Comparison of ENCODE assay signal across 12 cellular contexts in the genomic region with DNA sequence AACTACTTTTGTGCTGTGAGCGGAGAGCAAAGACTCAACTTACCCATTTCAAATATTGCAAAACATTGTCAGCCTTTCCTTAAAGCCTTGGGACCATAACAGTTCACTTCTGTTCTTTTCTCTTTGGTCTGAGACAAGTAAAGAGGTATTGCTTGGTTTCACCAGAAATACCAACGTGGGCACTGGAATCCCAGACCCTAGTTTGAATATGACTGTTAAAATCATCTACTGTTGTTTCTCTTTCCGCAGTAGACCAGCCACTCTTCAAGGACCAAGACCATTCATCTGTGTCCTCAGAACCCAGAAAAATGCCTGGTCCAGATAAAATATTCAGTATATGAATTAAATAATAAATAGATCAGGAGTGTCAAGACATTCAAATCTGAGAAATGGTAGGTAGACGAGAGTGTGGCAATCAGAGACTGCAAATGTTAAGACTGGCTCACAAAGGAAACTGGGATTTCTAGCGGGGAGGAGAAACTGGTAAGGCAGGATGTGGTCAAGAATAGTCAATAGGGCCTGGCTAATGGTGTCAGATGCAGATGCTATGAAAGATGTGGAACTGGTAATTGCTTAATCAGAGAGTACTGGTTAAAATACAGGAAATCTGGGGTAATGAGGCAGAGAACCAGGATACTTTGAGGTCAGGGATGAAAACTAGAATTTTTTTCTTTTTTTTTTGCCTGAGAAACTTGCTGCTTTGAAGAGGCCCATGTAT.
A peak's percentile ranks its signal among the peaks of the same experiment; 100 is the strongest.
DNase-seq lines count a peak whose midpoint lies in the region; ATAC-seq, FAIRE-seq and TF ChIP-seq lines count a peak whose summit lies in the region.
"Had no signal": no experiment of that assay in that cellular context is flagged by ENCODE, and none has a peak within 500 bp of the region (broad histone marks: within the 10 kb centered on the region; RNA-seq: fewer than 3 reads in every experiment).

No MANE protein-coding gene starts in this region.

- no peak overlapping the region for H3K27ac Mint-ChIP-seq in astrocyte (ENCODE audit: unreplicated experiment)
- H3K27ac Mint-ChIP-seq in T-cell, result peak overlapping the region in 1 of 2 donors; percentile 72
- no peak overlapping the region for H3K27ac Mint-ChIP-seq in mesothelial cell of epicardium

- H3K4me2 ChIP-seq in astrocyte (ENCODE audit: low read length), result no peak overlapping the region

- H3K4me3 Mint-ChIP-seq in astrocyte (ENCODE audit: unreplicated experiment) (no peak overlapping the region), T-cell (no peak overlapping the region), mesothelial cell of epicardium (no peak overlapping the region)

- H3K27me3 ChIP-seq in astrocyte (ENCODE audit: insufficient read depth, low read length), result no peaks in the 10 kb centered on the region
- H3K27me3 ChIP-seq: ovary had no signal

- POLR2A ChIA-PET in T-cell (lab: Charles Lee), result no interaction called here

- H3K9me3 ChIP-seq in astrocyte (ENCODE audit: insufficient read depth, low read depth, low read length), result no peaks in the 10 kb centered on the region
- H3K9me3 ChIP-seq: ovary had no signal

- peaks cover 3% of the 10 kb centered on the region for H3K27me3 Mint-ChIP-seq in astrocyte (ENCODE audit: low read depth, unreplicated experiment)
- H3K27me3 Mint-ChIP-seq in T-cell, result peaks cover 6 to 8% of the 10 kb centered on the region in 2 donors
- H3K27me3 Mint-ChIP-seq in mesothelial cell of epicardium (ENCODE audit: low read depth), result peaks cover 20% of the 10 kb centered on the region

- H3K36me3 Mint-ChIP-seq in astrocyte (ENCODE audit: low read depth, unreplicated experiment), result no peaks in the 10 kb centered on the region
- no peaks in the 10 kb centered on the region for H3K36me3 Mint-ChIP-seq in T-cell
- H3K36me3 Mint-ChIP-seq in mesothelial cell of epicardium, result no peaks in the 10 kb centered on the region

- H3K9me3 Mint-ChIP-seq in astrocyte (ENCODE audit: unreplicated experiment) (no peaks in the 10 kb centered on the region), T-cell (no peaks in the 10 kb centered on the region), mesothelial cell of epicardium (peaks cover 7% of the 10 kb centered on the region)

- DNase-seq in GF-D8 (lab: John Stamatoyannopoulos, UW), result peak; percentile 73
- DNase-seq in astrocyte (ENCODE audit: low read depth), result peak; percentile 73
- no peak for DNase-seq in T-cell
- no peak for DNase-seq in NCI-H524 treated with DMSO at 0.1 percent for 48 hours (lab: John Stamatoyannopoulos, UW)
- DNase-seq in mesothelial cell of epicardium (ENCODE audit: low spot score in 2 of 2, unreplicated experiment in 2 of 2), result no peak
- DNase-seq: activated naive CD4-positive, alpha-beta T cell treated with Interleukin-2 at 50 U/mL for 16 hours; glutamatergic neuron; ovary; stimulated activated naive CD4-positive, alpha-beta T cell had no signal

- TF ChIP-seq CTCF in astrocyte (IDR thresholded peaks at IDR 0.05; ENCODE audit: insufficient read depth, low read depth, low read length) (no peak), mesothelial cell of epicardium (IDR thresholded peaks at IDR 0.05; ENCODE audit: unreplicated experiment) (no peak)

- no peaks in the 10 kb centered on the region for H4K20me1 ChIP-seq in astrocyte (ENCODE audit: insufficient read depth, low read length)

- no peak for FAIRE-seq in astrocyte (lab: Jason Lieb, UNC)

- no peak overlapping the region for H2AFZ ChIP-seq in astrocyte (ENCODE audit: low read depth, low read length)

- H3K36me3 ChIP-seq in astrocyte (ENCODE audit: insufficient read depth, low read length), result no peaks in the 10 kb centered on the region
- H3K36me3 ChIP-seq: ovary had no signal

- CTCF ChIA-PET in T-cell (lab: Charles Lee), result no interaction called here

- H3K27ac ChIP-seq in astrocyte (ENCODE audit: low read depth, low read length), result no peak overlapping the region
- H3K27ac ChIP-seq: ovary had no signal

- no peaks in the 10 kb centered on the region for H3K4me1 ChIP-seq in astrocyte (ENCODE audit: insufficient read depth, low read length)

- H3K4me1 Mint-ChIP-seq in astrocyte (ENCODE audit: low read depth, unreplicated experiment) (no peaks in the 10 kb centered on the region), T-cell (peaks cover 0 to 7% (median 7%) of the 10 kb centered on the region in 3 donors), mesothelial cell of epicardium (no peaks in the 10 kb centered on the region)

- ATAC-seq in GM19463 (IDR thresholded peaks at IDR 0.05; ENCODE audit: unreplicated experiment) (peak; percentile 81), HG03175 (IDR thresholded peaks at IDR 0.05; ENCODE audit: unreplicated experiment) (peak; percentile 86), T-cell (replicated peaks in 1 of 4) (no peak), HG02588 (IDR thresholded peaks at IDR 0.05; ENCODE audit: unreplicated experiment) (no peak)

- no peak overlapping the region for H3K4me3 ChIP-seq in astrocyte (ENCODE audit: insufficient read depth, low read depth, low read length)
- H3K4me3 ChIP-seq: ovary had no signal

- H3K9ac ChIP-seq in astrocyte (ENCODE audit: low read length), result no peak overlapping the region

- no peaks in the 10 kb centered on the region for H3K79me2 ChIP-seq in astrocyte (ENCODE audit: insufficient read depth, low read length)

Comparison
In these comparisons a context has a peak if more than half of its experiments do, and no peak if none do; other contexts are left out.
1. DNase-seq: peak in GF-D8 (single experiment) and astrocyte (single experiment); none in T-cell (0 of 34), NCI-H524 treated with DMSO at 0.1 percent for 48 hours (single experiment) and mesothelial cell of epicardium (0 of 2).
2. ATAC-seq: peak in GM19463 (single experiment) and HG03175 (single experiment); none in T-cell (0 of 4) and HG02588 (single experiment).